ENCODE assay signal across 17 cellular contexts in genomic region chr7:121079425-121080169, GRCh38.
DNase-seq lines count a peak whose midpoint lies in the region; ATAC-seq, FAIRE-seq and TF ChIP-seq lines count a peak whose summit lies in the region.
"Had no signal": no experiment of that assay in that cellular context is flagged by ENCODE, and none has a peak within 500 bp of the region (broad histone marks: within the 10 kb centered on the region; RNA-seq: fewer than 3 reads in every experiment).

No MANE protein-coding gene starts in this region.

- no peak overlapping the region for H3K27ac Mint-ChIP-seq in CD14-positive monocyte
- H3K27ac Mint-ChIP-seq: neural progenitor cell had no signal

- no peaks in the 10 kb centered on the region for H3K4me1 ChIP-seq in Peyer's patch
- H3K4me1 ChIP-seq: neural progenitor cell had no signal

- H3K27ac ChIP-seq in Peyer's patch = no peak overlapping the region
- H3K27ac ChIP-seq: neural progenitor cell had no signal

- H3K4me3 Mint-ChIP-seq in CD14-positive monocyte = no peak overlapping the region
- H3K4me3 Mint-ChIP-seq: neural progenitor cell had no signal

- H3K4me3 ChIP-seq in bronchial epithelial cell (ENCODE audit: low read depth, low read length) (no peak overlapping the region), Peyer's patch (no peak overlapping the region)
- H3K4me3 ChIP-seq: neural progenitor cell had no signal

- H3K27me3 ChIP-seq in bronchial epithelial cell (ENCODE audit: control insufficient read depth, insufficient read depth, low read length) (no peaks in the 10 kb centered on the region), Peyer's patch (no peaks in the 10 kb centered on the region)
- H3K27me3 ChIP-seq: neural progenitor cell had no signal

- no peaks in the 10 kb centered on the region for H3K9me3 ChIP-seq in Peyer's patch

- H3K4me1 Mint-ChIP-seq in CD14-positive monocyte = peaks cover 5% of the 10 kb centered on the region

- no peaks in the 10 kb centered on the region for H3K36me3 ChIP-seq in bronchial epithelial cell (ENCODE audit: control insufficient read depth, insufficient read depth, low read length)
- H3K36me3 ChIP-seq in Peyer's patch = no peaks in the 10 kb centered on the region
- H3K36me3 ChIP-seq: neural progenitor cell had no signal

- no peaks in the 10 kb centered on the region for H3K36me3 Mint-ChIP-seq in CD14-positive monocyte
- H3K36me3 Mint-ChIP-seq: neural progenitor cell had no signal

- ATAC-seq in left ventricle myocardium superior (peak; percentile 32), left cardiac atrium (no peak), left lobe of liver (peak; percentile 82), HG02852 (IDR thresholded peaks at IDR 0.05; ENCODE audit: unreplicated experiment) (no peak)
- no peak for ATAC-seq in stimulated activated naive CD8-positive, alpha-beta T cell treated with anti-CD3 and anti-CD28 coated beads, Interleukin-15, Interleukin-2, amounts not matched to agents 100 U/mL and 50 U/mL, for 24 hours
- ATAC-seq: left colon had no signal

- peaks cover 0 to 2% (median 0%) of the 10 kb centered on the region in 3 donors for H3K27me3 Mint-ChIP-seq in CD14-positive monocyte (ENCODE audit: low read depth in 3 of 3)

- DNase-seq in left ventricle myocardium superior = no peak
- DNase-seq in left cardiac atrium = no peak
- DNase-seq in bronchial epithelial cell (ENCODE audit: low read depth) = peak; percentile 18
- DNase-seq in left lobe of liver (ENCODE audit: low spot score) = peak; percentile 68
- DNase-seq in Peyer's patch = no peak
- DNase-seq in stimulated activated naive CD8-positive, alpha-beta T cell treated with anti-CD3 and anti-CD28 coated beads, Interleukin-15, Interleukin-2, amounts not matched to agents 100 U/mL and 50 U/mL, for 24 hours = no peak
- no peak for DNase-seq in CD14-positive monocyte (ENCODE audit: low spot score)
- DNase-seq: DND-41, H7, left colon, NCI-H1417, NCI-H526 treated with DMSO at 0.1 percent for 48 hours, SHP77 treated with DMSO at 0.1 percent for 48 hours had no signal

- TF ChIP-seq CTCF in bronchial epithelial cell (IDR thresholded peaks at IDR 0.05; ENCODE audit: insufficient read depth, low read length, severe bottlenecking) (no peak), Peyer's patch (IDR thresholded peaks at IDR 0.05) (no peak), CD14-positive monocyte (IDR thresholded peaks at IDR 0.05) (no peak)

- FAIRE-seq in bronchial epithelial cell (lab: Jason Lieb, UNC) = no peak
- FAIRE-seq: frontal cortex, TTC549 had no signal

- no peak for TF ChIP-seq POLR2A in Peyer's patch (IDR thresholded peaks at IDR 0.05)

- no peaks in the 10 kb centered on the region for H3K9me3 Mint-ChIP-seq in CD14-positive monocyte
- H3K9me3 Mint-ChIP-seq: neural progenitor cell had no signal

- intact Hi-C loops in left ventricle myocardium superior (cut with micrococcal nuclease) (loop anchor here (5.0 kb wide), 1 partner anchor 92 kb away; the partner anchor contains the start of gene CPED1), left cardiac atrium (cut with DNase I) (loop anchor here in 1 of 2 donors (5.0 kb wide), 1 partner anchor 92 kb away; the partner anchor contains the start of gene CPED1), CD14-positive monocyte (cut with micrococcal nuclease) (loop anchor here in 1 of 2 donors (5.0 kb wide), 1 partner anchor 92 kb away; the partner anchor contains the start of gene CPED1)

Comparison
In these comparisons a context has a peak if more than half of its experiments do, and no peak if none do; other contexts are left out.
1. ATAC-seq: peak in left ventricle myocardium superior (single experiment) and left lobe of liver (single experiment); none in left cardiac atrium (0 of 2), HG02852 (single experiment) and stimulated activated naive CD8-positive, alpha-beta T cell treated with anti-CD3 and anti-CD28 coated beads, Interleukin-15, Interleukin-2, amounts not matched to agents 100 U/mL and 50 U/mL, for 24 hours (single experiment).
2. DNase-seq: peak in bronchial epithelial cell (single experiment) and left lobe of liver (single experiment); none in left ventricle myocardium superior (single experiment), left cardiac atrium (single experiment), Peyer's patch (0 of 3), stimulated activated naive CD8-positive, alpha-beta T cell treated with anti-CD3 and anti-CD28 coated beads, Interleukin-15, Interleukin-2, amounts not matched to agents 100 U/mL and 50 U/mL, for 24 hours (single experiment) and CD14-positive monocyte (single experiment).